In the genomic region with DNA sequence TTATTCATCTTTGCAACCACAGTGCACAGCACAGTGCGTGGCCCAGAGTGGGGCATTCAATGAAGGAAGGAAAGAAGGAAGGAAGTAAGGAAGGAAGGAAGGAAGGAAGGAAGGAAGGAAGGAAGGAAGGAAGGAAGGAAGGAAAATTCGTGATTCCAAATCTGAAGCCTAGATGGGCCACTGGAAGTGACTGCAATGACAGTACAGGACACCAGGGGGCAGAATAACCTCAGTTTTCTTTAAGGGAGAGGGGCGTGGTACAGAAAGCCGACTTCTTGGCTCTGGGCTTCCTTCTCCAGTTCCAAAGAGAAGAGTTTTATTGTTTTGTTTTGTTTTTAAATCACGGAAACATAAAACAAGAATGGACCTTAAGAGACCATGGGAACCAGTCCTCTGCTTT, we compare ENCODE assay signal across 8 cellular contexts. TPM values are rescaled to one million over a fixed set of nuclear protein-coding genes. Genes with fewer than 3 reads are reported as not detected.
A peak's percentile ranks its signal among the peaks of the same experiment; 100 is the strongest.
DNase-seq lines count a peak whose midpoint lies in the region; ATAC-seq, FAIRE-seq and TF ChIP-seq lines count a peak whose summit lies in the region.

No MANE protein-coding gene starts in this region.

- H4K20me1 ChIP-seq in HepG2 (ENCODE audit: insufficient read depth, low read length) = no peaks in the 10 kb centered on the region

- H3K79me2 ChIP-seq in HepG2 (ENCODE audit: insufficient read depth, low read length) = no peaks in the 10 kb centered on the region

- peak; percentile 55 for ATAC-seq in GM18861 (IDR thresholded peaks at IDR 0.05; ENCODE audit: unreplicated experiment)
- ATAC-seq in HepG2 = peak; percentile 44; the same call in 2 of the 3 replicates
- no peak for ATAC-seq in HG02938 (IDR thresholded peaks at IDR 0.05; ENCODE audit: unreplicated experiment)

- intact Hi-C loops in HepG2 (cut with micrococcal nuclease; ENCODE audit: unreplicated experiment) = loop anchor here (1.0 kb wide), 1 partner anchor 119 kb away; no protein-coding TSS in a partner anchor

- 0 out of 2 replicates have a peak, but pooled peaks have one; percentile 45 for TF ChIP-seq RAD21 in HepG2 (CRISPR knock-in tag; IDR thresholded peaks at IDR 0.05)

- no peak overlapping the region for H3K9ac ChIP-seq in HepG2 (ENCODE audit: insufficient read depth, low read depth, low read length)

- FAIRE-seq in HepG2 (lab: Jason Lieb, UNC) = peak; percentile 83

- CTCF ChIA-PET in AG04449 (lab: Yijun Ruan, JAX) = interaction anchor here (0.6 to 4.0 kb wide), 7 partner anchors 11 to 454 kb away, joined by 3 to 47 read pairs (median 4); no protein-coding TSS in a partner anchor
- CTCF ChIA-PET in HepG2 (lab: Yijun Ruan, JAX; ENCODE audit: low intra/inter-chr PET ratio, low total read pairs) = interaction anchor here (1.4 to 1.9 kb wide), 2 partner anchors 117 to 119 kb away, joined by 4 to 23 read pairs; no protein-coding TSS in a partner anchor

- H2AFZ ChIP-seq in HepG2 (ENCODE audit: low read length) = no peak overlapping the region

- BruUV-seq in HepG2 (replicated peaks; lab: Mats Ljungman, UMichigan) = no TSS peak

- H3K9me3 ChIP-seq in HepG2 (ENCODE audit: low read length) = no peaks in the 10 kb centered on the region

- no peak for TF ChIP-seq POLR2A in HepG2 (IDR thresholded peaks at IDR 0.05; ENCODE audit: insufficient read depth in 1 of 2, low read depth in 2 of 2, low read length in 2 of 2)

- peak; percentile 47 for TF ChIP-seq CTCF in AG04449 (IDR thresholded peaks at IDR 0.05; ENCODE audit: insufficient read depth, low read length, missing control alignments)
- peak; percentile 78 for TF ChIP-seq CTCF in HepG2 (CRISPR knock-in tag; IDR thresholded peaks at IDR 0.05)

- no peaks in the 10 kb centered on the region for H3K36me3 ChIP-seq in HepG2 (replicated peaks in 1 of 2; ENCODE audit: control insufficient read depth in 1 of 2, insufficient read depth in 2 of 2, low read length in 2 of 2)

- no peak overlapping the region for H3K4me2 ChIP-seq in HepG2 (ENCODE audit: low read depth, low read length)

- in situ Hi-C loops in HepG2 (cut with HindIII; ENCODE audit: extremely low pct_ligation_motif_present, low pct_unique_long_range_greater_than_20kb) = loop anchor here (5.0 to 25.0 kb wide), 2 partner anchors 120 to 455 kb away; no protein-coding TSS in a partner anchor

- no peaks in the 10 kb centered on the region for H3K27me3 ChIP-seq in HepG2 (ENCODE audit: control insufficient read depth in 1 of 2, insufficient read depth in 2 of 2, low read length in 2 of 2)

- DNase-seq in AG04449 (ENCODE audit: low read depth, low spot score) = no peak
- peak; percentile 21 to 35 for DNase-seq in NCI-H1930 (lab: John Stamatoyannopoulos, UW)
- peak; percentile 7 to 31 (median 20) for DNase-seq in activated CD4-positive, CD25-positive, alpha-beta regulatory T cell (lab: John Stamatoyannopoulos, UW)
- DNase-seq in cerebellum (ENCODE audit: low spot score) = peak; percentile 52
- DNase-seq in HepG2 (ENCODE audit: low spot score) = peak; percentile 30
- peak; percentile 17 for DNase-seq in stimulated activated CD8-positive, alpha-beta memory T cell treated with anti-CD3 and anti-CD28 coated beads, Interleukin-12 subunit alpha, Interleukin-12 subunit beta, amount 100 ng/mL, for 4 hours (ENCODE audit: low read depth)

- H3K4me3 ChIP-seq in AG04449 (ENCODE audit: low read depth, low read length) (no peak overlapping the region), HepG2 (replicated peaks in 1 of 3; ENCODE audit: insufficient read depth in 1 of 3, low read depth in 2 of 3, low read length in 3 of 3) (no peak overlapping the region)

- TF ChIP-seq EP300 in HepG2 (IDR thresholded peaks at IDR 0.05; ENCODE audit: low read depth in 2 of 2, low read length in 2 of 2) (no peak), HepG2 (CRISPR knock-in tag; IDR thresholded peaks at IDR 0.05; ENCODE audit: borderline replicate concordance) (no peak)

- WGBS in HepG2 (ENCODE audit: low lambda C conversion rate) = 0% methylated on average over 5 of the region's 5 CpGs

- 0 out of 2 replicates have a peak, but pooled peaks cover 8% of the 10 kb centered on the region for H3K4me1 ChIP-seq in HepG2 (ENCODE audit: insufficient read depth, low read length)

- no peak overlapping the region for H3K27ac ChIP-seq in HepG2 (ENCODE audit: extremely low read length, insufficient read depth, low read length)

- POLR2A ChIA-PET in AG04449 (lab: Yijun Ruan, JAX) = no interaction called here
- POLR2A ChIA-PET in HepG2 (lab: Yijun Ruan, JAX) = no interaction called here

TF ChIP-seq in HepG2, 621 proteins besides CTCF, POLR2A, EP300 and RAD21:
- TF ChIP-seq, protein P1, sequence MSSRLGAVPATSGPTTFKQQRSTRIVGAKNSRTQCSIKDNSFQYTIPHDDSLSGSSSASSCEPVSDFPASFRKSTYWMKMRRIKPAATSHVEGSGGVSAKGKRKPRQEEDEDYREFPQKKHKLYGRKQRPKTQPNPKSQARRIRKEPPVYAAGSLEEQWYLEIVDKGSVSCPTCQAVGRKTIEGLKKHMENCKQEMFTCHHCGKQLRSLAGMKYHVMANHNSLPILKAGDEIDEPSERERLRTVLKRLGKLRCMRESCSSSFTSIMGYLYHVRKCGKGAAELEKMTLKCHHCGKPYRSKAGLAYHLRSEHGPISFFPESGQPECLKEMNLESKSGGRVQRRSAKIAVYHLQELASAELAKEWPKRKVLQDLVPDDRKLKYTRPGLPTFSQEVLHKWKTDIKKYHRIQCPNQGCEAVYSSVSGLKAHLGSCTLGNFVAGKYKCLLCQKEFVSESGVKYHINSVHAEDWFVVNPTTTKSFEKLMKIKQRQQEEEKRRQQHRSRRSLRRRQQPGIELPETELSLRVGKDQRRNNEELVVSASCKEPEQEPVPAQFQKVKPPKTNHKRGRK (CRISPR knock-in tag; IDR thresholded peaks at IDR 0.05) = peak; percentile 96
- TF ChIP-seq U2AF2 (IDR thresholded peaks at IDR 0.05; ENCODE audit: low read depth, low read length) (peak; percentile 92; the same call in 1 of the 2 replicates), SMC3 (IDR thresholded peaks at IDR 0.05; ENCODE audit: low read length) (peak; percentile 56; the same call in 1 of the 2 replicates), HOXD1 (CRISPR knock-in tag; IDR thresholded peaks at IDR 0.05) (no peak), EZH2 (conservative IDR thresholded peaks at IDR 0.05; ENCODE audit: low read depth, low read length) (no peak), STAG1 (CRISPR knock-in tag; IDR thresholded peaks at IDR 0.05) (peak; percentile 84)
TF ChIP-seq in HepG2: peak in this region for 4.

RNA-seq across cellular contexts. Expression of a gene that starts 47.8 kb away (rescaled TPM):
- total RNA-seq in cerebellum (2.0 TPM), HepG2 (2016; rRNA removed; fragmentation: Illumina TruSeq; extraction: Trizol) (0.02 TPM in 1 of 2 replicates, not detected in the other)
- not detected in 2 replicates for total RNA-seq in HepG2 (2016; cell fraction: cytosol; rRNA removed; fragmentation: Illumina TruSeq; extraction: Trizol; ENCODE audit: low read depth)
- total RNA-seq in HepG2 (2016; cell fraction: insoluble cytoplasmic fraction; rRNA removed; fragmentation: Illumina TruSeq; extraction: Trizol) = 0.06 TPM in 1 of 2 replicates, not detected in the other
- total RNA-seq in HepG2 (2016; cell fraction: membrane; rRNA removed; fragmentation: Illumina TruSeq; extraction: Trizol) = not detected in 2 replicates
- total RNA-seq in HepG2 (2016; cell fraction: nucleus; rRNA removed; fragmentation: Illumina TruSeq; extraction: Trizol) = not detected in 2 replicates
- polyA plus RNA-seq in HepG2 (2011; rRNA removed) = 0.17 and 0.26 TPM in 2 replicates
- 0.32 and 0.43 TPM in 2 replicates for polyA plus RNA-seq in HepG2 (2011; cell fraction: cytosol; rRNA removed)
- 0.11 and 0.14 TPM in 2 replicates for polyA plus RNA-seq in HepG2 (2011; cell fraction: nucleus; rRNA removed)
- polyA plus RNA-seq in HepG2 (2012) = 0.08 and 0.09 TPM in 2 replicates
- not detected in 2 replicates for polyA plus RNA-seq in HepG2 (2016; cell fraction: cytosol; fragmentation: Illumina TruSeq; extraction: Trizol; ENCODE audit: low read depth)
- not detected in 2 replicates for polyA plus RNA-seq in HepG2 (2016; cell fraction: insoluble cytoplasmic fraction; fragmentation: Illumina TruSeq; extraction: Trizol; ENCODE audit: low read depth)
- polyA plus RNA-seq in HepG2 (2016; cell fraction: membrane; fragmentation: Illumina TruSeq; extraction: Trizol; ENCODE audit: low read depth) = not detected in 2 replicates
- polyA plus RNA-seq in HepG2 (2016; cell fraction: nucleus; fragmentation: Illumina TruSeq; extraction: Trizol; ENCODE audit: insufficient read depth, low read depth) = not detected in 2 replicates
- polyA minus RNA-seq in HepG2 (2011; rRNA and poly(A)+ RNA removed; ENCODE audit: low replicate concordance) = 0.80 TPM in 1 of 2 replicates, not detected in the other
- 0.20 TPM in 1 of 2 replicates, not detected in the other for polyA minus RNA-seq in HepG2 (2011; cell fraction: cytosol; rRNA and poly(A)+ RNA removed)
- 0.13 TPM in 1 of 2 replicates, not detected in the other for polyA minus RNA-seq in HepG2 (2011; cell fraction: nucleus; rRNA and poly(A)+ RNA removed)
